ENCODE assay signal across 8 cellular contexts in the genomic region with DNA sequence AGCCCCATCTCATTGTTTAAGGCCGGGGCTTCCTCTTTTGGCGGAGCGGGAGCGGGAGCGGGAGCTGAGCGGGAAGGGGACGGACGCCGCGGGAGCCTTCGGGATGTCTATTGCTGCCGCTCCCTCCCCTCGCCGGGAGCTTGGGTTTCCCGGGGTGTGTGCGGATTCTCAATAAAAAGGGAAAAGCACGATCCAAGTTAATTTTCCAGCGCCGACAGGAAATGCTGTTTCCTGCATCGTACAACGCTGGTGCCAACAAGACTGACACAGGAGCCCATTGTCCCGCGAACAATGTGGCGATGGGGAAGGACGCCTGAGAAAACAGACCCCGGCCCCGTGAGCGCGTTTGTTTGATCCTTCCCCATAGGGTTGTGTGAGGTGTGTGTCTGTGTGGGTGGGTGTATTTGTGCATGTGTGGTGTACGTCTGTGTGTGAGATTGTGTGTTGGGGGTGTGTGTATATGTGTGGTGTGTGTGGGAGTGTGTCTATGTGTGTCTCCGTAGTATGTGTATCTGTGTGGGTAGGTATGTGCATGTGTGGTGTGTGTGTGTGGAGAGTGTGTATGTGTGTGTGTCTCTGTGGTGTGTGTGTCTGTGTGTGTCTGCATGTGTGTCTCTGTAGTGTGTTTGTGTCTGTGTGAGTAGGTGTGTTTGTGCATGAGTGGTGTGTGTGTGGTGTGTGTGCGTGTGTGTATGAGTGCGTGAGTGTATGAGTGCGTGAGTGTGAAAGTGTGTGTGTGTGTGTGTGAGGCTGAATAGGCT. TPM values are rescaled to one million over a fixed set of nuclear protein-coding genes. Genes with fewer than 3 reads are reported as not detected.
DNase-seq lines count a peak whose midpoint lies in the region; ATAC-seq, FAIRE-seq and TF ChIP-seq lines count a peak whose summit lies in the region.

No MANE protein-coding gene starts in this region.

- H3K4me3 ChIP-seq in choroid plexus epithelial cell (ENCODE audit: low read depth, low read length) (peak overlapping the region; percentile 54), HepG2 (replicated peaks in 1 of 3; ENCODE audit: insufficient read depth in 1 of 3, low read depth in 2 of 3, low read length in 3 of 3) (peak overlapping the region in 1 of 3 experiments; percentile 31; a peak in 1 of 6 replicates), aorta (ENCODE audit: low read length in 2 of 2) (no peak overlapping the region)

- peaks cover 8% of the 10 kb centered on the region for H3K4me1 Mint-ChIP-seq in activated CD4-positive, alpha-beta T cell treated with anti-CD3 and anti-CD28 coated beads, Interleukin-2, amount 10 ng/mL, durations not matched to agents 24 days and 14 days

- no peak overlapping the region for H3K27ac Mint-ChIP-seq in activated CD4-positive, alpha-beta T cell treated with anti-CD3 and anti-CD28 coated beads, Interleukin-2, amount 10 ng/mL, durations not matched to agents 24 days and 14 days

- no TSS peak for BruUV-seq in HepG2 (replicated peaks; lab: Mats Ljungman, UMichigan)

- 18% methylated on average over 32 of the region's 34 CpGs for WGBS in HepG2 (ENCODE audit: low lambda C conversion rate)
- 3 to 5% methylated on average over 23 to 34 of the region's 34 CpGs for WGBS in aorta, 2 donors

- H3K9me3 ChIP-seq in HepG2 (ENCODE audit: low read length) (no peaks in the 10 kb centered on the region), aorta (ENCODE audit: control insufficient read depth, low read length) (no peaks in the 10 kb centered on the region)

- no peak overlapping the region for H3K27ac ChIP-seq in HepG2 (ENCODE audit: extremely low read length, insufficient read depth, low read length)
- no peak overlapping the region for H3K27ac ChIP-seq in aorta (ENCODE audit: low read depth in 1 of 2, low read length in 2 of 2)

- no peaks in the 10 kb centered on the region for H3K36me3 Mint-ChIP-seq in activated CD4-positive, alpha-beta T cell treated with anti-CD3 and anti-CD28 coated beads, Interleukin-2, amount 10 ng/mL, durations not matched to agents 24 days and 14 days (ENCODE audit: low read depth)

- in situ Hi-C loops in HepG2 (cut with HindIII; ENCODE audit: extremely low pct_ligation_motif_present, low pct_unique_long_range_greater_than_20kb): no loop called here

- POLR2A ChIA-PET in HepG2 (lab: Yijun Ruan, JAX): no interaction called here

- no peaks in the 10 kb centered on the region for H3K79me2 ChIP-seq in HepG2 (ENCODE audit: insufficient read depth, low read length)

- H3K4me1 ChIP-seq in HepG2 (ENCODE audit: insufficient read depth, low read length) (peaks cover 14% of the 10 kb centered on the region), aorta (ENCODE audit: control insufficient read depth in 1 of 2, insufficient read depth in 2 of 2, low read length in 2 of 2) (no peaks in the 10 kb centered on the region)

- no peak overlapping the region for H3K4me3 Mint-ChIP-seq in activated CD4-positive, alpha-beta T cell treated with anti-CD3 and anti-CD28 coated beads, Interleukin-2, amount 10 ng/mL, durations not matched to agents 24 days and 14 days

- H3K9me3 Mint-ChIP-seq in activated CD4-positive, alpha-beta T cell treated with anti-CD3 and anti-CD28 coated beads, Interleukin-2, amount 10 ng/mL, durations not matched to agents 24 days and 14 days: no peaks in the 10 kb centered on the region

- DNase-seq in NOMO-1 (lab: John Stamatoyannopoulos, UW; ENCODE audit: unreplicated experiment in 2 of 2) (peak; percentile 38 to 40), NOMO-1 treated with DMSO at 0.1 percent for 48 hours (lab: John Stamatoyannopoulos, UW; ENCODE audit: unreplicated experiment) (no peak), choroid plexus epithelial cell (ENCODE audit: low read depth) (peak; percentile 14), HepG2 (ENCODE audit: low spot score) (no peak), aorta (peak; percentile 68 to 81)
- DNase-seq in effector CD8-positive, alpha-beta T cell (lab: John Stamatoyannopoulos, UW): no peak
- no peak for DNase-seq in activated CD4-positive, alpha-beta T cell treated with anti-CD3 and anti-CD28 coated beads, Interleukin-2, amount 10 ng/mL, durations not matched to agents 24 days and 14 days

- no peak for TF ChIP-seq EP300 in HepG2 (IDR thresholded peaks at IDR 0.05; ENCODE audit: low read depth in 2 of 2, low read length in 2 of 2)
- no peak for TF ChIP-seq EP300 in HepG2 (CRISPR knock-in tag; IDR thresholded peaks at IDR 0.05; ENCODE audit: borderline replicate concordance)

- no peak for TF ChIP-seq POLR2A in HepG2 (IDR thresholded peaks at IDR 0.05; ENCODE audit: insufficient read depth in 1 of 2, low read depth in 2 of 2, low read length in 2 of 2)

- CTCF ChIA-PET in HepG2 (lab: Yijun Ruan, JAX; ENCODE audit: low intra/inter-chr PET ratio, low total read pairs): no interaction called here

- H3K27me3 Mint-ChIP-seq in activated CD4-positive, alpha-beta T cell treated with anti-CD3 and anti-CD28 coated beads, Interleukin-2, amount 10 ng/mL, durations not matched to agents 24 days and 14 days: peaks cover 31% of the 10 kb centered on the region

- no peak overlapping the region for H3K9ac ChIP-seq in HepG2 (ENCODE audit: insufficient read depth, low read depth, low read length)

- H4K20me1 ChIP-seq in HepG2 (ENCODE audit: insufficient read depth, low read length): no peaks in the 10 kb centered on the region

- H3K36me3 ChIP-seq in HepG2 (replicated peaks in 1 of 2; ENCODE audit: control insufficient read depth in 1 of 2, insufficient read depth in 2 of 2, low read length in 2 of 2) (no peaks in the 10 kb centered on the region), aorta (ENCODE audit: control insufficient read depth in 1 of 2, insufficient read depth in 2 of 2, low read length in 1 of 2) (no peaks in the 10 kb centered on the region)

- H3K4me2 ChIP-seq in HepG2 (ENCODE audit: low read depth, low read length): peak overlapping the region; percentile 23; the same call in 1 of the 2 replicates

- no peak for TF ChIP-seq RAD21 in HepG2 (CRISPR knock-in tag; IDR thresholded peaks at IDR 0.05)

- TF ChIP-seq CTCF in choroid plexus epithelial cell (conservative IDR thresholded peaks at IDR 0.05; ENCODE audit: low read depth, low read length) (no peak), HepG2 (CRISPR knock-in tag; IDR thresholded peaks at IDR 0.05) (no peak)

- H2AFZ ChIP-seq in HepG2 (ENCODE audit: low read length): no peak overlapping the region

- intact Hi-C loops in HepG2 (cut with micrococcal nuclease; ENCODE audit: unreplicated experiment) (no loop called here), aorta (cut with DNase I) (no loop called here)
- intact Hi-C loops in activated CD4-positive, alpha-beta T cell treated with anti-CD3 and anti-CD28 coated beads, Interleukin-2, amount 10 ng/mL, durations not matched to agents 24 days and 14 days (cut with micrococcal nuclease): no loop called here

- peak; percentile 28; the same call in 2 of the 3 replicates for ATAC-seq in HepG2
- ATAC-seq in aorta (ENCODE audit: low FRiP score): peak; percentile 43
- ATAC-seq in GM19328 (IDR thresholded peaks at IDR 0.05; ENCODE audit: unreplicated experiment): no peak

- peaks cover 4 to 50% of the 10 kb centered on the region in 2 experiments for H3K27me3 ChIP-seq in HepG2 (ENCODE audit: control insufficient read depth in 1 of 2, insufficient read depth in 2 of 2, low read length in 2 of 2)
- no peaks in the 10 kb centered on the region for H3K27me3 ChIP-seq in aorta (ENCODE audit: control insufficient read depth in 1 of 2, insufficient read depth in 2 of 2, low read length in 1 of 2)

- FAIRE-seq in HepG2 (lab: Jason Lieb, UNC): no peak

TF ChIP-seq in HepG2, 621 proteins besides CTCF, POLR2A, EP300 and RAD21 (continues in another document):
- TF ChIP-seq SSRP1 (CRISPR knock-in tag; IDR thresholded peaks at IDR 0.05) (no peak), FOXP1 (IDR thresholded peaks at IDR 0.05) (0 out of 2 replicates have a peak, but pooled peaks have one; percentile 40), FOXP1 (CRISPR knock-in tag; IDR thresholded peaks at IDR 0.05) (no peak), EZH2 (conservative IDR thresholded peaks at IDR 0.05; ENCODE audit: low read depth, low read length) (peak; percentile 90), ATF7 (IDR thresholded peaks at IDR 0.05) (0 out of 2 replicates have a peak, but pooled peaks have one; percentile 1), ATF7 (CRISPR knock-in tag; IDR thresholded peaks at IDR 0.05) (no peak)

RNA-seq across cellular contexts. Expression of a gene that starts 36.4 kb away (rescaled TPM):
- total RNA-seq in HepG2 (2016; rRNA removed; fragmentation: Illumina TruSeq; extraction: Trizol) (0.02 TPM in 1 of 2 replicates, not detected in the other), aorta (10 to 100 TPM; 32.8 to 62.8 TPM)
- not detected in 2 replicates for total RNA-seq in HepG2 (2016; cell fraction: cytosol; rRNA removed; fragmentation: Illumina TruSeq; extraction: Trizol; ENCODE audit: low read depth)
- total RNA-seq in HepG2 (2016; cell fraction: insoluble cytoplasmic fraction; rRNA removed; fragmentation: Illumina TruSeq; extraction: Trizol): not detected in 2 replicates
- total RNA-seq in HepG2 (2016; cell fraction: membrane; rRNA removed; fragmentation: Illumina TruSeq; extraction: Trizol): not detected in 2 replicates
- total RNA-seq in HepG2 (2016; cell fraction: nucleus; rRNA removed; fragmentation: Illumina TruSeq; extraction: Trizol): not detected in 2 replicates
- polyA plus RNA-seq in HepG2 (2011; rRNA removed) (not detected in 2 replicates), aorta (under 1 TPM; 0.38 to 0.69 TPM)
- polyA plus RNA-seq in HepG2 (2011; cell fraction: cytosol; rRNA removed): 0.03 TPM in 1 of 2 replicates, not detected in the other
- polyA plus RNA-seq in HepG2 (2011; cell fraction: nucleus; rRNA removed): not detected in 2 replicates
- polyA plus RNA-seq in HepG2 (2012): not detected in 2 replicates
- not detected in 2 replicates for polyA plus RNA-seq in HepG2 (2016; cell fraction: cytosol; fragmentation: Illumina TruSeq; extraction: Trizol; ENCODE audit: low read depth)
- not detected in 2 replicates for polyA plus RNA-seq in HepG2 (2016; cell fraction: insoluble cytoplasmic fraction; fragmentation: Illumina TruSeq; extraction: Trizol; ENCODE audit: low read depth)
- polyA plus RNA-seq in HepG2 (2016; cell fraction: membrane; fragmentation: Illumina TruSeq; extraction: Trizol; ENCODE audit: low read depth): not detected in 2 replicates
- not detected in 2 replicates for polyA plus RNA-seq in HepG2 (2016; cell fraction: nucleus; fragmentation: Illumina TruSeq; extraction: Trizol; ENCODE audit: insufficient read depth, low read depth)
- not detected in 2 replicates for polyA minus RNA-seq in HepG2 (2011; rRNA and poly(A)+ RNA removed; ENCODE audit: low replicate concordance)
- not detected in 2 replicates for polyA minus RNA-seq in HepG2 (2011; cell fraction: cytosol; rRNA and poly(A)+ RNA removed)
- polyA minus RNA-seq in HepG2 (2011; cell fraction: nucleus; rRNA and poly(A)+ RNA removed): not detected in 2 replicates
- total RNA-seq in activated CD4-positive, alpha-beta T cell treated with anti-CD3 and anti-CD28 coated beads, Interleukin-2, amount 10 ng/mL, durations not matched to agents 24 days and 14 days: 46.3 and 46.7 TPM in 2 replicates

Comparison
In these comparisons a context has a peak if more than half of its experiments do, and no peak if none do; other contexts are left out.
1. DNase-seq: peak in NOMO-1 (2 of 2), choroid plexus epithelial cell (single experiment) and aorta (2 of 2); none in NOMO-1 treated with DMSO at 0.1 percent for 48 hours (single experiment), HepG2 (single experiment), effector CD8-positive, alpha-beta T cell (single experiment) and activated CD4-positive, alpha-beta T cell treated with anti-CD3 and anti-CD28 coated beads, Interleukin-2, amount 10 ng/mL, durations not matched to agents 24 days and 14 days (single experiment).
2. RNA of a gene that starts 36.4 kb away (total RNA-seq): 32.8 to 62.8 TPM in aorta and 46.3 to 46.7 TPM in activated CD4-positive, alpha-beta T cell treated with anti-CD3 and anti-CD28 coated beads, Interleukin-2, amount 10 ng/mL, durations not matched to agents 24 days and 14 days; 0.02 TPM in HepG2; every median in the first group is over 10 times any median in the second.